ENCODE assay signal across 1 cellular context in the genomic region with DNA sequence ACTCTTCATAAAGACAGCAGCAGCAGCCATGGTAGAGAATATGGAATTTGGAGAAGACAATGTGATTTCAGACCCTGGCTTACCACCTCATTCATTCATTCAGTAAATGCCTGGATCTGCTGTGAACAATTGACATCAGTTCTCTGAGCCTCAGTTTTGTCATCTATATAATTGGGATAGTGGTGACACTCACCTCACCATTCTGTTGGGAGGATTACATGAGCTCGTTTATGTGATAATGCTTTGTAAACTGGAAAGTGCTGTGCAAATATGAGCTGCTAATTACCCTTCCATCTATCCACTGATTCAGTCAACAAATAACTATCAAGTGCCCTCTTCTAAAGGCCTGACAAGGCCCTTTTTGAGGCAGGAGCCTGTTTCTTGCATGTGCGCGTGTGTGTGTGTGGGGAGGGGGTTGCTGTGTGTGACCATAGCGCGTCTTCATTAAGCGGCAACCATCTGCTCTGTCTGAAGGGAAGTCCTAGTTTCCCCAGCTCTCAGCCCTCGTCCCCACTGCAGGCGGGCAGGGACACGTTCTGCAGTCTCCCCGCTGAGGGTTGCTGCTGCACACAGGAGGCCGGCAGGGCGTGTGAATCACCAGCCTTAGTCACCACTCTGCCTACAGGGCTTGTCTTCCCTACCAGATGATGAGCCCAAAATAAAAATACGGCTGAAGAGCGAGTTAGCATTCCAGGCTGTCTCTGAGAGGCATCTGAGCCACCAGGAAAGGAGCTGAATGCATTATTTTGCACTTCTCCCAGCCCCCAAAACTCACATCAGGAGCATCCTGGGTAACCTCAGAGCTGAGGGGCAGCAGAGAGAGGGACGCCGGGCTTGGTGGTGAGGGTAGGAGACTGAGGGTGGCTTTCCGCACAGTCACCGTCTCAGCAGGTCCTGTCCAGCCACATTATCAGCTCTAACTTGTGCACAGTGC.
TF ChIP-seq lines count a peak whose summit lies in the region.

No MANE protein-coding gene starts in this region.

TF ChIP-seq in SK-N-SH, 30 proteins besides CTCF, POLR2A, EP300 and RAD21 (continued from another document):
- TF ChIP-seq REST (IDR thresholded peaks at IDR 0.05; ENCODE audit: low read depth, low read length), result 0 out of 2 replicates have a peak, but pooled peaks have one; percentile 17
- TF ChIP-seq JUND (IDR thresholded peaks at IDR 0.05), result peak; percentile 94
- peak; percentile 98 for TF ChIP-seq FOSL2 (IDR thresholded peaks at IDR 0.05; ENCODE audit: borderline replicate concordance, low read depth)
- no peak for TF ChIP-seq EZH2phosphoT487 (IDR thresholded peaks at IDR 0.05; ENCODE audit: borderline replicate concordance, low read depth)
- peak; percentile 60; the same call in 1 of the 2 replicates for TF ChIP-seq POLR2AphosphoS5 (IDR thresholded peaks at IDR 0.05; ENCODE audit: low read depth, low read length)
